8 cellular contexts compared by ENCODE assay signal in the genomic region with DNA sequence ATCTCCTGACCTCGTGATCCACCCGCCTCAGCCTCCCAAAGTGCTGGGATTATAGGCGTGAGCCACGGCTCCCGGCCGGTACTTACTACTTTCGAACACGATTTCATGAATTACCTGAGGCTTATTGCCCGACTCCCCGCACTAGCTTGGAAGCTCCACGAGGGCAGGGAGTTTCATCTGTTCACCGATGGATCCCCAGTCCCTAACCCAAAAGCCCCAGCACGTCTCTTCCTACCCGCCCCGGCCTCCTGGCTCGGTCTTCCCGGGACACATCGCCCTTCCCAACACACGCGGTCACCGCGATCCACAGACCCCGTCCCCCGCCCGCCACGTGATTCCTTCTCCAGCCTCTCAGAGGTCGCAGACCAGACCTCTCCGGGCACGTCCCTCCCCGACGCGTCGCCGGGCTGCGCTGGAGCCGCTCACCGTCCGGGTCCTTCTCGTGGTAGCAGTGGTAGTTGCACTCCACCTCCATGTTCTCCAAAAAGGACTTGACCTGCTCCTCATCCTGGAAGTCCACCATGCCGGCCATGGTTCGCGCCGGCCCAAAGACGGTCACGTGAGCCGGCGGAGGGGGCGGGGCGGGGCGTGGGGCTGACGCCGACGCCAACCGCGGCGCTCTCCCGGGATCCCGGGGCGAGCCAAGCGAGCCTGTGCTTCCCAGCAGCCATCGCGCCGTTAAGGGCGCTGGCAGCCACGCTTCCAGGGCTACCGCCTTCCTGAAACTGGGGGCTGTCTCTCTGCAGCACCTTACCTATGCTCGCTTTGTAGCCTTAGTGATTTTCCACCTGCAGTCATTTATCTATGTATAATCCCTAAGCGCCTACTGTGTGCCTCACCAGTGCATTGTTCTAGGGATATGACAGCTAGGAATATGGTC. TPM values are rescaled to one million over a fixed set of nuclear protein-coding genes. Genes with fewer than 3 reads are reported as not detected.
DNase-seq lines count a peak whose midpoint lies in the region; ATAC-seq and TF ChIP-seq lines count a peak whose summit lies in the region.

TSS of gene COA7 (minus strand) at position 553 of the 880 bp plus-strand sequence. CDS start at position 532, 21 bp downstream.

- ATAC-seq in GM21423 (IDR thresholded peaks at IDR 0.05; ENCODE audit: unreplicated experiment), result peak; percentile 43
- peak; percentile 46 for ATAC-seq in naive thymus-derived CD4-positive, alpha-beta T cell

- no peaks in the 10 kb centered on the region for H3K9me3 ChIP-seq in naive thymus-derived CD4-positive, alpha-beta T cell (ENCODE audit: control insufficient read depth in 2 of 3, low read length in 3 of 3)

- peaks cover 43% of the 10 kb centered on the region for H3K4me1 ChIP-seq in KMS-11 (ENCODE audit: low read depth, poor library complexity, severe bottlenecking)
- H3K4me1 ChIP-seq in naive thymus-derived CD4-positive, alpha-beta T cell (ENCODE audit: control insufficient read depth in 2 of 2, insufficient read depth in 2 of 2, low read length in 2 of 2), result no peaks in the 10 kb centered on the region

- H3K36me3 Mint-ChIP-seq in activated T-helper 2 cell treated with anti-CD3 and anti-CD28 coated beads, Interferon-gamma antibody, Interleukin-2, Interleukin-4, amounts not matched to agents 10 μg/mL and 5 μg/mL and 100 μg/mL, durations not matched to agents 14 hours and 24 hours and 36 hours (ENCODE audit: low read depth), result peaks cover 27% of the 10 kb centered on the region
- peaks cover 0 to 6% (median 4%) of the 10 kb centered on the region in 5 donors for H3K36me3 Mint-ChIP-seq in naive thymus-derived CD4-positive, alpha-beta T cell

- no peaks in the 10 kb centered on the region for H3K27me3 ChIP-seq in KMS-11 (ENCODE audit: insufficient read depth, low read depth)
- no peaks in the 10 kb centered on the region for H3K27me3 ChIP-seq in naive thymus-derived CD4-positive, alpha-beta T cell (ENCODE audit: control insufficient read depth in 2 of 2, insufficient read depth in 2 of 2, low read length in 2 of 2)

- H3K4me2 ChIP-seq in KMS-11, result peak within 1 kb of the TSS; percentile 87

- TF ChIP-seq CTCF in KMS-11 (conservative IDR thresholded peaks at IDR 0.05; ENCODE audit: low read depth, low read length) (no peak), fibroblast of mammary gland (conservative IDR thresholded peaks at IDR 0.05; ENCODE audit: control insufficient read depth, insufficient read depth, low read depth, low read length) (no peak)

- peak; percentile 67 for DNase-seq in COLO829 (ENCODE audit: low spot score)
- peak; percentile 93 for DNase-seq in RPMI8226
- DNase-seq in activated T-helper 2 cell treated with anti-CD3 and anti-CD28 coated beads, Interferon-gamma antibody, Interleukin-2, Interleukin-4, amounts not matched to agents 10 μg/mL and 5 μg/mL and 100 μg/mL, durations not matched to agents 14 hours and 24 hours and 36 hours (ENCODE audit: low spot score), result peak; percentile 62
- peak; percentile 74 for DNase-seq in fibroblast of mammary gland (ENCODE audit: low read depth)
- DNase-seq in naive thymus-derived CD4-positive, alpha-beta T cell, result peak; percentile 22 to 82 (median 44)
- peak; percentile 21 to 56 (median 44) for DNase-seq in stimulated activated naive CD4-positive, alpha-beta T cell (lab: John Stamatoyannopoulos, UW)

- H2AFZ ChIP-seq in KMS-11 (ENCODE audit: low read depth), result peak within 1 kb of the TSS; percentile 90

- peak within 1 kb of the TSS; percentile 96 for H3K4me3 ChIP-seq in KMS-11 (IDR thresholded peaks at IDR 0.05; ENCODE audit: insufficient read depth, low read depth, low read length)
- peak within 1 kb of the TSS; percentile 89 for H3K4me3 ChIP-seq in fibroblast of mammary gland (ENCODE audit: control insufficient read depth, low read depth, low read length)
- H3K4me3 ChIP-seq in naive thymus-derived CD4-positive, alpha-beta T cell (ENCODE audit: low read length), result peak within 1 kb of the TSS; percentile 77

- peaks cover 21% of the 10 kb centered on the region for H3K4me1 Mint-ChIP-seq in activated T-helper 2 cell treated with anti-CD3 and anti-CD28 coated beads, Interferon-gamma antibody, Interleukin-2, Interleukin-4, amounts not matched to agents 10 μg/mL and 5 μg/mL and 100 μg/mL, durations not matched to agents 14 hours and 24 hours and 36 hours (ENCODE audit: low read depth)
- peaks cover 19 to 54% (median 32%) of the 10 kb centered on the region in 7 donors for H3K4me1 Mint-ChIP-seq in naive thymus-derived CD4-positive, alpha-beta T cell

- POLR2A ChIA-PET in naive thymus-derived CD4-positive, alpha-beta T cell (lab: Charles Lee), result interaction anchor here (0.6 to 1.0 kb wide), 2 partner anchors 18 to 32 kb away, joined by 3 to 4 read pairs; no protein-coding TSS in a partner anchor

- H3K36me3 ChIP-seq in KMS-11 (ENCODE audit: insufficient read depth), result no peaks in the 10 kb centered on the region
- no peaks in the 10 kb centered on the region for H3K36me3 ChIP-seq in naive thymus-derived CD4-positive, alpha-beta T cell (ENCODE audit: control insufficient read depth in 2 of 3, insufficient read depth in 3 of 3, low read length in 3 of 3)

- peaks cover 52% of the 10 kb centered on the region for H3K79me2 ChIP-seq in KMS-11 (ENCODE audit: insufficient read depth, low read depth)

- CTCF ChIA-PET in naive thymus-derived CD4-positive, alpha-beta T cell (lab: Charles Lee), result interaction anchor here (0.7 to 1.6 kb wide), 2 partner anchors 25 to 224 kb away, joined by 3 to 5 read pairs; no protein-coding TSS in a partner anchor

- H3K9ac ChIP-seq in KMS-11, result peak within 1 kb of the TSS; percentile 89

- H3K9me3 Mint-ChIP-seq in activated T-helper 2 cell treated with anti-CD3 and anti-CD28 coated beads, Interferon-gamma antibody, Interleukin-2, Interleukin-4, amounts not matched to agents 10 μg/mL and 5 μg/mL and 100 μg/mL, durations not matched to agents 14 hours and 24 hours and 36 hours, result no peaks in the 10 kb centered on the region
- H3K9me3 Mint-ChIP-seq in naive thymus-derived CD4-positive, alpha-beta T cell, result no peaks in the 10 kb centered on the region

- peak within 1 kb of the TSS; percentile 76 for H3K27ac ChIP-seq in KMS-11
- peak within 1 kb of the TSS; percentile 79 for H3K27ac ChIP-seq in naive thymus-derived CD4-positive, alpha-beta T cell (ENCODE audit: low read depth, low read length)

- H4K20me1 ChIP-seq in KMS-11 (ENCODE audit: insufficient read depth), result 0 out of 2 replicates have a peak, but pooled peaks cover 9% of the 10 kb centered on the region

- H3K27me3 Mint-ChIP-seq in activated T-helper 2 cell treated with anti-CD3 and anti-CD28 coated beads, Interferon-gamma antibody, Interleukin-2, Interleukin-4, amounts not matched to agents 10 μg/mL and 5 μg/mL and 100 μg/mL, durations not matched to agents 14 hours and 24 hours and 36 hours (ENCODE audit: low read depth), result no peaks in the 10 kb centered on the region
- H3K27me3 Mint-ChIP-seq in naive thymus-derived CD4-positive, alpha-beta T cell, result peaks cover 0 to 3% (median 0%) of the 10 kb centered on the region in 5 donors

- H3K4me3 Mint-ChIP-seq in activated T-helper 2 cell treated with anti-CD3 and anti-CD28 coated beads, Interferon-gamma antibody, Interleukin-2, Interleukin-4, amounts not matched to agents 10 μg/mL and 5 μg/mL and 100 μg/mL, durations not matched to agents 14 hours and 24 hours and 36 hours (ENCODE audit: low read depth), result peak within 1 kb of the TSS; percentile 93
- H3K4me3 Mint-ChIP-seq in naive thymus-derived CD4-positive, alpha-beta T cell, result peak within 1 kb of the TSS; percentile 88 to 95 (median 90)

- H3K27ac Mint-ChIP-seq in activated T-helper 2 cell treated with anti-CD3 and anti-CD28 coated beads, Interferon-gamma antibody, Interleukin-2, Interleukin-4, amounts not matched to agents 10 μg/mL and 5 μg/mL and 100 μg/mL, durations not matched to agents 14 hours and 24 hours and 36 hours, result peak within 1 kb of the TSS; percentile 91
- peak within 1 kb of the TSS; percentile 62 to 92 (median 84) for H3K27ac Mint-ChIP-seq in naive thymus-derived CD4-positive, alpha-beta T cell

- intact Hi-C loops in activated T-helper 2 cell treated with anti-CD3 and anti-CD28 coated beads, Interferon-gamma antibody, Interleukin-2, Interleukin-4, amounts not matched to agents 10 μg/mL and 5 μg/mL and 100 μg/mL, durations not matched to agents 14 hours and 24 hours and 36 hours (cut with micrococcal nuclease), result loop anchor here (5.0 kb wide), 1 partner anchor 331 kb away; the partner anchor contains the start of gene CC2D1B
- intact Hi-C loops in naive thymus-derived CD4-positive, alpha-beta T cell (cut with micrococcal nuclease), result no loop called here

RNA-seq across cellular contexts. Expression of gene COA7, which starts in this region (rescaled TPM):
- 31.5 and 34.2 TPM in 2 replicates for total RNA-seq in activated T-helper 2 cell treated with anti-CD3 and anti-CD28 coated beads, Interferon-gamma antibody, Interleukin-2, Interleukin-4, amounts not matched to agents 10 μg/mL and 5 μg/mL and 100 μg/mL, durations not matched to agents 14 hours and 24 hours and 36 hours
- total RNA-seq in naive thymus-derived CD4-positive, alpha-beta T cell, result 10 to 100 TPM in 1 of 5 experiments, 1 to 10 TPM in 4; 1.4 to 14.4 (median 3.0) TPM
- 1 to 10 TPM; 2.0 to 3.7 TPM for polyA plus RNA-seq in naive thymus-derived CD4-positive, alpha-beta T cell

Comparison
In these comparisons a context has a peak if more than half of its experiments do, and no peak if none do; other contexts are left out.
1. Peak in every context shown above with its lines: DNase-seq, ATAC-seq, H3K4me3 ChIP-seq and H3K27ac ChIP-seq.